Comparison of ENCODE assay signal across 8 cellular contexts in genomic region chr11:65274734-65275682, GRCh38. TPM values are rescaled to one million over a fixed set of nuclear protein-coding genes. Genes with fewer than 3 reads are reported as not detected.
DNase-seq lines count a peak whose midpoint lies in the region; ATAC-seq lines count a peak whose summit lies in the region.

No MANE protein-coding gene starts in this region.

- H3K4me3 Mint-ChIP-seq in stimulated activated naive CD8-positive, alpha-beta T cell treated with anti-CD3 and anti-CD28 coated beads, Interleukin-15, amount 100 ng/mL, for 72 hours = no peak overlapping the region

- H3K9me3 Mint-ChIP-seq in stimulated activated naive CD8-positive, alpha-beta T cell treated with anti-CD3 and anti-CD28 coated beads, Interleukin-15, amount 100 ng/mL, for 72 hours = no peaks in the 10 kb centered on the region

- no peak overlapping the region for H3K27ac Mint-ChIP-seq in stimulated activated naive CD8-positive, alpha-beta T cell treated with anti-CD3 and anti-CD28 coated beads, Interleukin-15, amount 100 ng/mL, for 72 hours

- peak overlapping the region; percentile 2 for H3K27ac ChIP-seq in cingulate gyrus (ENCODE audit: low read depth, low read length)

- H3K4me1 Mint-ChIP-seq in stimulated activated naive CD8-positive, alpha-beta T cell treated with anti-CD3 and anti-CD28 coated beads, Interleukin-15, amount 100 ng/mL, for 72 hours = peaks cover 18% of the 10 kb centered on the region

- DNase-seq in NCI-H510A treated with DMSO at 0.1 percent for 48 hours (lab: John Stamatoyannopoulos, UW) (peak; percentile 73), NCI-H510A (lab: John Stamatoyannopoulos, UW) (no peak), HT-29 (ENCODE audit: low spot score) (peak; percentile 97), RPMI8226 (peak; percentile 78), kidney tubule cell (ENCODE audit: low spot score) (peak; percentile 94)
- peak in 1 of 2 donors; percentile 37 for DNase-seq in stimulated activated naive CD8-positive, alpha-beta T cell treated with anti-CD3 and anti-CD28 coated beads, Interleukin-15, amount 100 ng/mL, for 72 hours

- no peaks in the 10 kb centered on the region for H3K27me3 Mint-ChIP-seq in stimulated activated naive CD8-positive, alpha-beta T cell treated with anti-CD3 and anti-CD28 coated beads, Interleukin-15, amount 100 ng/mL, for 72 hours

- peak; percentile 65 for ATAC-seq in stimulated activated naive CD8-positive, alpha-beta T cell treated with anti-CD3 and anti-CD28 coated beads, Interleukin-15, amount 100 ng/mL, for 72 hours
- no peak for ATAC-seq in GM21786 (IDR thresholded peaks at IDR 0.05; ENCODE audit: unreplicated experiment)

RNA-seq across cellular contexts. Expression of gene POLA2, which starts 13.2 kb away (rescaled TPM):
- 24.8 and 27.5 TPM in 2 replicates for total RNA-seq in HT-29 (2014; rRNA removed; shearing (Covaris generic))

RNA-seq across cellular contexts. Expression of gene CDC42EP2, which starts 39.7 kb away (rescaled TPM):
- 30.9 and 36.5 TPM in 2 replicates for total RNA-seq in HT-29 (2014; rRNA removed; shearing (Covaris generic))

RNA-seq across cellular contexts. Expression of gene DPF2, which starts 58.6 kb away (rescaled TPM):
- 28.8 and 30.2 TPM in 2 replicates for total RNA-seq in HT-29 (2014; rRNA removed; shearing (Covaris generic))
